Comparison of ENCODE assay signal across 8 cellular contexts in genomic region chr1:109253803-109254620, GRCh38. TPM values are rescaled to one million over a fixed set of nuclear protein-coding genes. Genes with fewer than 3 reads are reported as not detected.
DNase-seq lines count a peak whose midpoint lies in the region; ATAC-seq and TF ChIP-seq lines count a peak whose summit lies in the region.

No MANE protein-coding gene starts in this region.

- peaks cover 32% of the 10 kb centered on the region for H3K4me1 ChIP-seq in mesodermal cell (ENCODE audit: control insufficient read depth, insufficient read depth, low read length, poor library complexity, severe bottlenecking)

- peak overlapping the region; percentile 47 for H3K4me3 ChIP-seq in epithelial cell of esophagus (ENCODE audit: low read length)
- H3K4me3 ChIP-seq in mesodermal cell (ENCODE audit: extremely low read depth, insufficient read depth, low read length, poor library complexity, severe bottlenecking), result peak overlapping the region; percentile 11

- peaks cover 16% of the 10 kb centered on the region for H3K36me3 Mint-ChIP-seq in type B pancreatic cell

- H3K4me3 Mint-ChIP-seq in type B pancreatic cell, result peak overlapping the region; percentile 51

- no peak for ATAC-seq in GM21825 (IDR thresholded peaks at IDR 0.05; ENCODE audit: unreplicated experiment)

- WGBS in mesodermal cell (ENCODE audit: insufficient coverage in 2 of 2), 2 experiments, result 47 to 55% methylated on average over 6 to 7 of the region's 9 CpGs

- H3K36me3 ChIP-seq in mesodermal cell (ENCODE audit: control insufficient read depth, insufficient read depth, low read length), result no peaks in the 10 kb centered on the region

- no peaks in the 10 kb centered on the region for H3K9me3 Mint-ChIP-seq in type B pancreatic cell

- no peaks in the 10 kb centered on the region for H3K9me3 ChIP-seq in mesodermal cell (ENCODE audit: control insufficient read depth, low read length)

- peak overlapping the region; percentile 70 for H3K27ac Mint-ChIP-seq in type B pancreatic cell

- H3K27ac ChIP-seq in mesodermal cell (ENCODE audit: low read depth, low read length, severe bottlenecking), result peak overlapping the region; percentile 95

- DNase-seq in NCI-H2227 (lab: John Stamatoyannopoulos, UW; ENCODE audit: unreplicated experiment), result peak; percentile 47
- DNase-seq in NCI-H2227 treated with DMSO at 0.1 percent for 48 hours (lab: John Stamatoyannopoulos, UW), result no peak
- DNase-seq in epithelial cell of esophagus (ENCODE audit: low read depth), result no peak
- no peak for DNase-seq in type B pancreatic cell (ENCODE audit: extremely low spot score, unreplicated experiment)
- DNase-seq in putamen (ENCODE audit: low spot score), result no peak
- DNase-seq in SKM-1 (lab: John Stamatoyannopoulos, UW; ENCODE audit: unreplicated experiment), result no peak

- H3K4me1 Mint-ChIP-seq in type B pancreatic cell (ENCODE audit: unreplicated experiment), result peaks cover 30% of the 10 kb centered on the region

- H3K27me3 Mint-ChIP-seq in type B pancreatic cell, result no peaks in the 10 kb centered on the region

- TF ChIP-seq CTCF in epithelial cell of esophagus (IDR thresholded peaks at IDR 0.05; ENCODE audit: insufficient read depth, low read depth, low read length, missing control alignments) (peak; percentile 2), type B pancreatic cell (conservative IDR thresholded peaks at IDR 0.05) (no peak)

RNA-seq across cellular contexts. Expression of gene CELSR2, which starts 4.7 kb away (rescaled TPM):
- polyA plus RNA-seq in mesodermal cell (2013, experiment 1 of 2), result 14.0 TPM
- polyA plus RNA-seq in mesodermal cell (2013, experiment 2 of 2), result 9.2 TPM
- 23.4 and 35.5 TPM in 2 replicates for total RNA-seq in type B pancreatic cell (ENCODE audit: low replicate concordance)

RNA-seq across cellular contexts. Expression of gene PSRC1, which starts 28.9 kb away (rescaled TPM):
- 42.2 TPM for polyA plus RNA-seq in mesodermal cell (2013, experiment 1 of 2)
- polyA plus RNA-seq in mesodermal cell (2013, experiment 2 of 2), result 41.8 TPM
- total RNA-seq in type B pancreatic cell (ENCODE audit: low replicate concordance), result 10.3 and 46.2 TPM in 2 replicates

RNA-seq across cellular contexts. Expression of gene SARS1, which starts 40.3 kb away (rescaled TPM):
- 201 TPM for polyA plus RNA-seq in mesodermal cell (2013, experiment 1 of 2)
- 192 TPM for polyA plus RNA-seq in mesodermal cell (2013, experiment 2 of 2)
- 136 and 173 TPM in 2 replicates for total RNA-seq in type B pancreatic cell (ENCODE audit: low replicate concordance)

RNA-seq across cellular contexts. Expression of gene MYBPHL, which starts 52.8 kb away (rescaled TPM):
- not detected for polyA plus RNA-seq in mesodermal cell (2013, experiment 1 of 2)
- polyA plus RNA-seq in mesodermal cell (2013, experiment 2 of 2), result not detected
- 0.48 and 0.60 TPM in 2 replicates for total RNA-seq in type B pancreatic cell (ENCODE audit: low replicate concordance)
